In the genomic region with DNA sequence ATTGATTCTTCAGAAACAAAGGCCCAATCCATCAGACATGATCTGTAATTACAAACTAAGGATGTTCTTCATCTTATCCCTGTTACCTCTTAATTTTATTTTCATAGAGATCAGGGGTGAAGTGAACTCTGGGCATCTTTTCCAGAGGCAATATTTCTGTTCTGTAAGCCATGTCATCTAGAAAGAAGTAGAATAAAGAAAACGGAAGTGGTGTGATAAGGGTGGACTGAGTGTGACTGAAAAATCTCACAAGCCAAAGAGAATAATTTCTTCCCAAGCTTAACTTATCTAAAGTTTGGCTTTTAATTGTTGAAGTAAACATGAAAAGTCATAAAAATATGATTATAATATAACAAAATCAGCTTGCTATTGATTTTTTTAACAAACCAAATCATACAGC, we compare ENCODE assay signal across 1 cellular context.
TF ChIP-seq lines count a peak whose summit lies in the region.

No MANE protein-coding gene starts in this region.

TF ChIP-seq in HepG2, 621 proteins besides CTCF, POLR2A, EP300 and RAD21:
- TF ChIP-seq SRF (IDR thresholded peaks at IDR 0.05; ENCODE audit: low read depth, low read length): no peak
- TF ChIP-seq ZNF138 (CRISPR knock-in tag; IDR thresholded peaks at IDR 0.05; ENCODE audit: low read depth): no peak
- no peak for TF ChIP-seq HINFP (CRISPR knock-in tag; IDR thresholded peaks at IDR 0.05; ENCODE audit: low read depth)
